In the genomic region with DNA sequence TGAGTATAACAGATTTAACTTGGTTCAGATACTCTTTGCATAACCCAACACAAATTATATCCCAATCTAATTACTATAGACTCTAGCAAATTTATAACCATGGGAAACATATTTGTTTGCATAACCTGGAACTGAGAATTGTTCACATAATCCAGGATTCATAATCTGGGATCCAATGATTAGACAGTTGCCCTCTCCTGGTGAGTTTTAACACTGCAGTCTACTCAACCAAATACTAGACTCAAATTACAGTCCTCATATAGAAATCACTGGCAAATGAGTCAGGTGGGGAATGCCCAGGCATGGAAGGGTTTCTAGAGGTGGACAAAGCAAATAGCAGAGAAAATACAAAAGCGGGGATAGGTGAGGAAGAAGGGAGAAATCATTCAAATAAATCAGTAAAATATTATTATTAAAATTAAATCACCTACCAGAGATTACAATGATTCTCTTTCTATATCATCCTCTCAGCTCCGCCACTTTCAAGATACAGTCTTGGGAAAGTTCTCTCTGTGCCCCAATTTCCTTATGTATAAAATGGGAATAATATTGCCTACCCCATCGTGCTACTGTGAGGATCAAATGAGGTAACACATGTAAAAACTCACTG, we compare ENCODE assay signal across 8 cellular contexts. TPM values are rescaled to one million over a fixed set of nuclear protein-coding genes. Genes with fewer than 3 reads are reported as not detected.
A peak's percentile ranks its signal among the peaks of the same experiment; 100 is the strongest.
DNase-seq lines count a peak whose midpoint lies in the region; ATAC-seq and TF ChIP-seq lines count a peak whose summit lies in the region.

No MANE protein-coding gene starts in this region.

- H4K8ac ChIP-seq in trophoblast cell (ENCODE audit: low read depth, low read length), result no peak overlapping the region

- H3K27ac ChIP-seq in WERI-Rb-1 (no peak overlapping the region), trophoblast cell (ENCODE audit: low read depth, low read length) (no peak overlapping the region)

- peak; percentile 80 for TF ChIP-seq CTCF in BJ (IDR thresholded peaks at IDR 0.05; ENCODE audit: insufficient read depth, low read depth, low read length)
- TF ChIP-seq CTCF in GM12874 (IDR thresholded peaks at IDR 0.05; ENCODE audit: insufficient read depth, low read depth, low read length), result peak; percentile 53; the same call in 1 of the 2 replicates
- peak; percentile 56 for TF ChIP-seq CTCF in WERI-Rb-1 (IDR thresholded peaks at IDR 0.05; ENCODE audit: low read depth, low read length)
- TF ChIP-seq CTCF in fibroblast of villous mesenchyme (IDR thresholded peaks at IDR 0.05; ENCODE audit: insufficient read depth, low read depth, low read length), result peak; percentile 85

- no peaks in the 10 kb centered on the region for H3K9me3 ChIP-seq in WERI-Rb-1 (ENCODE audit: severe bottlenecking)
- H3K9me3 ChIP-seq in trophoblast cell (ENCODE audit: insufficient read depth, low read depth, low read length), result no peaks in the 10 kb centered on the region

- H2BK120ac ChIP-seq in trophoblast cell (ENCODE audit: insufficient read depth, low read length, poor library complexity), result no peak overlapping the region

- no peaks in the 10 kb centered on the region for H3K79me1 ChIP-seq in trophoblast cell (ENCODE audit: low read length)

- no peak for ATAC-seq in stimulated activated memory B cell treated with anti-CD40 and anti-IgM and Interleukin-4, amounts not matched to agents 10 μg/mL and 1 μg/mL and 100 μg/mL, for 72 hours

- no peaks in the 10 kb centered on the region for H3K4me1 ChIP-seq in trophoblast cell (ENCODE audit: control insufficient read depth in 1 of 2, insufficient read depth in 2 of 2, low read length in 2 of 2)

- POLR2A ChIA-PET in BJ (lab: Charles Lee), result no interaction called here

- no peaks in the 10 kb centered on the region for H3K27me3 Mint-ChIP-seq in stimulated activated memory B cell treated with anti-CD40 and anti-IgM and Interleukin-4, amounts not matched to agents 10 μg/mL and 1 μg/mL and 100 μg/mL, for 72 hours

- no peak overlapping the region for H3K4me3 Mint-ChIP-seq in stimulated activated memory B cell treated with anti-CD40 and anti-IgM and Interleukin-4, amounts not matched to agents 10 μg/mL and 1 μg/mL and 100 μg/mL, for 72 hours

- H2BK12ac ChIP-seq in trophoblast cell (ENCODE audit: low read length), result no peak overlapping the region

- H3K36me3 ChIP-seq in BJ (ENCODE audit: control insufficient read depth, insufficient read depth, low read length), result no peaks in the 10 kb centered on the region
- H3K36me3 ChIP-seq in WERI-Rb-1, result peaks cover 3% of the 10 kb centered on the region; the same call in 1 of the 2 replicates
- no peaks in the 10 kb centered on the region for H3K36me3 ChIP-seq in trophoblast cell (ENCODE audit: control insufficient read depth in 1 of 2, insufficient read depth in 2 of 2, low read length in 2 of 2)

- no peak overlapping the region for H3K18ac ChIP-seq in trophoblast cell (ENCODE audit: low read length)

- H2AFZ ChIP-seq in trophoblast cell (ENCODE audit: insufficient read depth, low read length, poor library complexity), result no peak overlapping the region

- no peak overlapping the region for H2AK5ac ChIP-seq in trophoblast cell (ENCODE audit: low read length)

- no CpG with 5 or more reads among the region's 3 CpGs for WGBS in trophoblast cell (ENCODE audit: extremely low coverage, insufficient coverage, insufficient read length)

- no peak overlapping the region for H3K4me3 ChIP-seq in BJ (ENCODE audit: low read depth, low read length)
- H3K4me3 ChIP-seq in WERI-Rb-1 (ENCODE audit: low read depth, low read length), result no peak overlapping the region
- no peak overlapping the region for H3K4me3 ChIP-seq in fibroblast of villous mesenchyme (ENCODE audit: low read depth, low read length)
- no peak overlapping the region for H3K4me3 ChIP-seq in trophoblast cell (ENCODE audit: low read depth, low read length)

- H3K79me2 ChIP-seq in trophoblast cell (ENCODE audit: control insufficient read depth, insufficient read depth, low read length, poor library complexity), result no peaks in the 10 kb centered on the region

- peaks cover 38% of the 10 kb centered on the region for H3K4me1 Mint-ChIP-seq in stimulated activated memory B cell treated with anti-CD40 and anti-IgM and Interleukin-4, amounts not matched to agents 10 μg/mL and 1 μg/mL and 100 μg/mL, for 72 hours

- H3K27me3 ChIP-seq in BJ (ENCODE audit: control insufficient read depth, insufficient read depth, low read length) (no peaks in the 10 kb centered on the region; the same call in 1 of the 2 replicates), WERI-Rb-1 (ENCODE audit: insufficient read depth, low read depth, severe bottlenecking) (no peaks in the 10 kb centered on the region), trophoblast cell (ENCODE audit: insufficient read depth, low read length) (no peaks in the 10 kb centered on the region)

- no peaks in the 10 kb centered on the region for H3K9me3 Mint-ChIP-seq in stimulated activated memory B cell treated with anti-CD40 and anti-IgM and Interleukin-4, amounts not matched to agents 10 μg/mL and 1 μg/mL and 100 μg/mL, for 72 hours

- H2BK5ac ChIP-seq in trophoblast cell (ENCODE audit: low read depth, low read length, poor library complexity), result no peak overlapping the region

- no peak overlapping the region for H3K27ac Mint-ChIP-seq in stimulated activated memory B cell treated with anti-CD40 and anti-IgM and Interleukin-4, amounts not matched to agents 10 μg/mL and 1 μg/mL and 100 μg/mL, for 72 hours

- H3K14ac ChIP-seq in trophoblast cell (ENCODE audit: low read length), result no peak overlapping the region

- no peaks in the 10 kb centered on the region for H3K36me3 Mint-ChIP-seq in stimulated activated memory B cell treated with anti-CD40 and anti-IgM and Interleukin-4, amounts not matched to agents 10 μg/mL and 1 μg/mL and 100 μg/mL, for 72 hours

- H3K23ac ChIP-seq in trophoblast cell (ENCODE audit: low read length), result no peak overlapping the region

- no peak overlapping the region for H4K91ac ChIP-seq in trophoblast cell (ENCODE audit: low read depth, low read length)

- DNase-seq in BJ (ENCODE audit: low read depth) (no peak), NCI-H1105 (lab: John Stamatoyannopoulos, UW) (peak; percentile 14), WERI-Rb-1 (peak; percentile 21), fibroblast of villous mesenchyme (ENCODE audit: low read depth) (peak; percentile 51), trophoblast cell (peak; percentile 75 to 95), ureter (ENCODE audit: low spot score) (no peak)

- H3K4ac ChIP-seq in trophoblast cell (ENCODE audit: low read depth, low read length), result no peak overlapping the region

- CTCF ChIA-PET in BJ (lab: Yijun Ruan, JAX), result interaction anchor here (0.7 to 2.9 kb wide), 3 partner anchors 9 to 27 kb away, joined by 3 to 10 read pairs (median 3); partner anchors contain the start of gene GCH1

- H3K9ac ChIP-seq in trophoblast cell (ENCODE audit: low read length), result no peak overlapping the region

- no peak overlapping the region for H4K12ac ChIP-seq in trophoblast cell (ENCODE audit: low read depth, low read length)

- no peak overlapping the region for H3K4me2 ChIP-seq in trophoblast cell (ENCODE audit: low read length)

RNA-seq across cellular contexts. Expression of gene GCH1, which starts 9.4 kb away (rescaled TPM):
- polyA plus RNA-seq in BJ (2011; rRNA removed), result 0.82 and 1.3 TPM in 2 replicates
- 0.43 and 1.4 TPM in 2 replicates for polyA minus RNA-seq in BJ (2011; rRNA and poly(A)+ RNA removed)
- total RNA-seq in fibroblast of villous mesenchyme, result 2.3 and 9.1 TPM in 2 replicates
- polyA plus RNA-seq in trophoblast cell (2013), result 3.8 and 4.0 TPM in 2 replicates
- 13.8 TPM for total RNA-seq in ureter

Comparison
In these comparisons a context has a peak if more than half of its experiments do, and no peak if none do; other contexts are left out.
1. DNase-seq: peak in NCI-H1105 (single experiment), WERI-Rb-1 (single experiment), fibroblast of villous mesenchyme (single experiment) and trophoblast cell (2 of 2); none in BJ (single experiment) and ureter (single experiment).
2. Peak in every context shown above with its lines, with median percentiles within 50 percentile points of each other: CTCF ChIP-seq.